ENCODE assay signal across 8 cellular contexts in the genomic region with DNA sequence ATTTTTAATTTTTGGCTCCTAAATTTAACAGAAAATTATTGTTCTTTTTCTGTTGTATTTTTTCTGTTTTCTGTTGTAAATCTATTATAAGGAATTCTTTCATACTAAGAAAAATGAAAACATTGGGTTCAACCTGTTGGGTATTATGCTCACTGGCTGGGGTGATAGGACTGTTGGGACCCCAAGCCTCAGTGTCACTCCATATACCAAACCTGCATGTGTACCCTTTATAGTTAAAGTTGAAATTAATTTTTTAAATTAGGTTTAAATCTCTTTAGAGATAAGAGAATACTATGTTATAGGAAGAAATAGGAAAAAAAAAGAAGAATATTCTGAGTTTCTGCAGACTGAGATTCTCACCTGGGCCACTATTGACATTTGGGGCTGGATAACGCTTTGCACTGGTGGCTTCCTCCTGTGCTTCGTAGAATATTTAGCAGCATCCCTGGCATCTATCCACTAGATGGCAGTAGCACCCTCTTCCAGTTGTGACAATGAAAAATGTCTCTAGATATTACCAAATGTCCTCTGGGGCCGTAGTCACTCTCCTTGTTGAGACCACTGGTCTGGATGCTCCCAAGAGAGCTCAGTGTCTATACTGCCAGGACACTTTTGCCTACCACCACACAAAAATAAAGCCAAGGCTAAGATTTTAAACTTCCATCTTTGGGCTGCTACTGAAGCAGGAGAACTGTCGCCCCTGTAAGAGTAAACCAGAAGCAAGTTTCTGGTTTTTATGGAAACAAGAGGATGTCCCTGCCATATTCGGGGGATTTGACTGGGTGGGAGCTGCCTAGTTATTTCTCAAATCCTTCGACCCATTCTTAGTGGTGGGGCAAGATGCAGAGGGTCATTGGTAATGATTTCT. TPM values are rescaled to one million over a fixed set of nuclear protein-coding genes. Genes with fewer than 3 reads are reported as not detected.
DNase-seq lines count a peak whose midpoint lies in the region; ATAC-seq and TF ChIP-seq lines count a peak whose summit lies in the region.

No MANE protein-coding gene starts in this region.

- no peak overlapping the region for H3K4me3 ChIP-seq in CD8-positive, alpha-beta memory T cell (ENCODE audit: low read length)
- H3K4me3 ChIP-seq in ovary: no peak overlapping the region

- ATAC-seq in GM19438 (IDR thresholded peaks at IDR 0.05; ENCODE audit: low read depth, unreplicated experiment): peak; percentile 95
- peak; percentile 61 for ATAC-seq in activated T-helper 17 cell treated with anti-CD3 and anti-CD28 coated beads, Interleukin-2, amount 50 U/mL, for 72 hours (replicated peaks)

- no peak for TF ChIP-seq POLR2A in ovary (IDR thresholded peaks at IDR 0.05)

- no peaks in the 10 kb centered on the region for H3K9me3 Mint-ChIP-seq in CD8-positive, alpha-beta memory T cell
- no peaks in the 10 kb centered on the region for H3K9me3 Mint-ChIP-seq in activated T-helper 17 cell treated with anti-CD3 and anti-CD28 coated beads, Interleukin-2, amount 50 U/mL, for 72 hours

- DNase-seq in CD8-positive, alpha-beta memory T cell: peak; percentile 29 to 70 (median 65)
- DNase-seq in HuH-7 (ENCODE audit: low spot score) (peak; percentile 20), RKO (ENCODE audit: low spot score) (peak; percentile 73), fibroblast of the conjunctiva (ENCODE audit: low read depth) (peak; percentile 31), ovary (peak in 3 of 5 donors; percentile 32 to 66 (median 40)), NCI-H128 (lab: John Stamatoyannopoulos, UW; ENCODE audit: unreplicated experiment) (no peak)

- TF ChIP-seq EP300 in ovary (IDR thresholded peaks at IDR 0.05): no peak

- H3K4me1 Mint-ChIP-seq in CD8-positive, alpha-beta memory T cell: peaks cover 17 to 18% (median 18%) of the 10 kb centered on the region in 3 donors
- peaks cover 3% of the 10 kb centered on the region for H3K4me1 Mint-ChIP-seq in activated T-helper 17 cell treated with anti-CD3 and anti-CD28 coated beads, Interleukin-2, amount 50 U/mL, for 72 hours

- WGBS in ovary, 3 donors: 53 to 55% (median 53%) methylated on average over 6 of the region's 6 CpGs

- peaks cover 4 to 30% (median 6%) of the 10 kb centered on the region in 3 donors for H3K36me3 Mint-ChIP-seq in CD8-positive, alpha-beta memory T cell
- peaks cover 34% of the 10 kb centered on the region for H3K36me3 Mint-ChIP-seq in activated T-helper 17 cell treated with anti-CD3 and anti-CD28 coated beads, Interleukin-2, amount 50 U/mL, for 72 hours (ENCODE audit: low read depth)

- TF ChIP-seq CTCF in ovary (IDR thresholded peaks at IDR 0.05): peak; percentile 37 to 53 (median 51)

- H3K4me3 Mint-ChIP-seq in CD8-positive, alpha-beta memory T cell: no peak overlapping the region
- no peak overlapping the region for H3K4me3 Mint-ChIP-seq in activated T-helper 17 cell treated with anti-CD3 and anti-CD28 coated beads, Interleukin-2, amount 50 U/mL, for 72 hours

- POLR2A ChIA-PET in CD8-positive, alpha-beta memory T cell (lab: Charles Lee): no interaction called here

- H3K27me3 Mint-ChIP-seq in CD8-positive, alpha-beta memory T cell: no peaks in the 10 kb centered on the region
- H3K27me3 Mint-ChIP-seq in activated T-helper 17 cell treated with anti-CD3 and anti-CD28 coated beads, Interleukin-2, amount 50 U/mL, for 72 hours: no peaks in the 10 kb centered on the region

- H3K36me3 ChIP-seq in CD8-positive, alpha-beta memory T cell (ENCODE audit: insufficient read depth, low read length): no peaks in the 10 kb centered on the region
- no peaks in the 10 kb centered on the region for H3K36me3 ChIP-seq in ovary

- H3K4me1 ChIP-seq in CD8-positive, alpha-beta memory T cell (ENCODE audit: insufficient read depth, low read length): no peaks in the 10 kb centered on the region
- no peaks in the 10 kb centered on the region for H3K4me1 ChIP-seq in ovary (ENCODE audit: insufficient read depth)

- peak overlapping the region in 7 of 8 donors; percentile 17 to 89 (median 79) for H3K27ac Mint-ChIP-seq in CD8-positive, alpha-beta memory T cell
- no peak overlapping the region for H3K27ac Mint-ChIP-seq in activated T-helper 17 cell treated with anti-CD3 and anti-CD28 coated beads, Interleukin-2, amount 50 U/mL, for 72 hours

- no peaks in the 10 kb centered on the region for H3K9me3 ChIP-seq in CD8-positive, alpha-beta memory T cell (ENCODE audit: low read length)
- H3K9me3 ChIP-seq in ovary: no peaks in the 10 kb centered on the region

- H3K27ac ChIP-seq in CD8-positive, alpha-beta memory T cell (ENCODE audit: low read depth, low read length): no peak overlapping the region
- no peak overlapping the region for H3K27ac ChIP-seq in ovary

- no peaks in the 10 kb centered on the region for H3K27me3 ChIP-seq in CD8-positive, alpha-beta memory T cell (ENCODE audit: insufficient read depth, low read length, poor library complexity, severe bottlenecking)
- no peaks in the 10 kb centered on the region for H3K27me3 ChIP-seq in ovary

- intact Hi-C loops in ovary (cut with DNase I): no loop called here

- CTCF ChIA-PET in CD8-positive, alpha-beta memory T cell (lab: Charles Lee): interaction anchor here (1.3 kb wide), 2 partner anchors 64 to 73 kb away, joined by 3 read pairs; no protein-coding TSS in a partner anchor

RNA-seq across cellular contexts. Expression of a gene that starts 22.4 kb away (rescaled TPM):
- under 1 TPM; 0.42 to 0.61 TPM for total RNA-seq in CD8-positive, alpha-beta memory T cell
- 0.17 TPM for polyA plus RNA-seq in CD8-positive, alpha-beta memory T cell
- under 1 TPM in 1 of 2 donors, not detected in 1; 0.85 TPM for total RNA-seq in activated T-helper 17 cell treated with anti-CD3 and anti-CD28 coated beads, Interleukin-2, amount 50 U/mL, for 72 hours
- 1 to 10 TPM in 5 of 7 donors, under 1 TPM in 2; 0.23 to 1.9 (median 1.2) TPM for total RNA-seq in ovary
- 1 to 10 TPM; 1.7 to 2.9 TPM for polyA plus RNA-seq in ovary

RNA-seq across cellular contexts. Expression of a gene that starts 51.0 kb away (rescaled TPM):
- total RNA-seq in CD8-positive, alpha-beta memory T cell: 1 to 10 TPM; 8.8 to 9.0 TPM
- 94.6 TPM for polyA plus RNA-seq in CD8-positive, alpha-beta memory T cell
- total RNA-seq in activated T-helper 17 cell treated with anti-CD3 and anti-CD28 coated beads, Interleukin-2, amount 50 U/mL, for 72 hours: 10 to 100 TPM; 14.5 to 45.9 TPM
- 10 to 100 TPM; 11.8 to 39.5 (median 26.9) TPM for total RNA-seq in ovary
- polyA plus RNA-seq in ovary: 10 to 100 TPM in 1 of 2 donors, 1 to 10 TPM in 1; 6.5 to 24.1 TPM
